Comparison of ENCODE assay signal across 8 cellular contexts in the genomic region with DNA sequence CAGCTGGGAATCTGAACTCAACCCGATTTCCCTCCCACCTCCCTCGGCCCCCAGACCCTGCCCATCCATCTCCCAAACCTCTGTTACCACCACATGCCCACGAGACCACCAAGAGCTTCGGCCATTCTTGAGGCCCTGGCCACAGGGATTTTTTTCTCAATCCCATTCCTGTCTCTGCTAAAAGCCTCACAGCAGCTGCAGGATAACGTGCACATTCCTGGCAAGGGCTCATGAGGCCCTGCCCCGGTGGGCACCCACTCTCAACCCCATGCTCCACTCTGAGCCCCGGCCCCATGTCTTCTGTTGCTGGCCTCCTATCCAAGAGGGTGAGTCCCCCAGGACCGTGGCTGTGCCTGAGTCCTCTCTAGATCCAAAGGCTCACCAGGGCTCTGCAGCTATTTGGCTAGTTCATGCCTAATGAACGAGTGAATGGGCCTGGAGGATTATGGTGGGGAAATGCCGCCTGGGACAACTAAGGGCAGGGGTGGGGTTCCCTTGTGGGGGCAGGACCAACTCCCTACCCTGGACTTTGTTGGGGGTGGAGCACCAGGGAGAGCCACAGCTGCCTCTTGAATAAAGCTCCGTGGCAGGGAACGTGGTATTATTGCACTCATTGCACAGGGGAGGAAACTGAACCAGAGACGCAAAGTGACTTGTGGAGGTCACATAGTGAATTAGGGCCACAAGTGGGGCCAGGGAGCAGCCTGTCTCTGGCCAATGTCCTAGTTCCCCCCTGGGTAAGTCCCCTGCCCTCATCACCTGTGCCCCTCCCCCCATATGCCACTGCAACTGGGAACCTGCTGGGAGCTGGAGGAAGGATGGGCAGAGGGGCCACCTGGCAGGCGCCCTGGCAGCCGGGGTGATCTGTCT.
A peak's percentile ranks its signal among the peaks of the same experiment; 100 is the strongest.
DNase-seq lines count a peak whose midpoint lies in the region; ATAC-seq and TF ChIP-seq lines count a peak whose summit lies in the region.

No MANE protein-coding gene starts in this region.

- TF ChIP-seq EP300 in transverse colon (IDR thresholded peaks at IDR 0.05; ENCODE audit: low read depth): no peak

- H3K27me3 ChIP-seq in lower lobe of right lung (ENCODE audit: low read depth) (no peaks in the 10 kb centered on the region), transverse colon (peaks cover 31% of the 10 kb centered on the region), foreskin keratinocyte (peaks cover 21% of the 10 kb centered on the region), testis (no peaks in the 10 kb centered on the region)

- peak; percentile 41 for DNase-seq in cardiac septum (ENCODE audit: low spot score)
- DNase-seq in Right ventricle myocardium superior: no peak
- DNase-seq in SK-N-MC (ENCODE audit: low read depth, low spot score): no peak
- no peak for DNase-seq in lower lobe of right lung
- no peak for DNase-seq in transverse colon
- no peak for DNase-seq in foreskin keratinocyte
- no peak for DNase-seq in SW480 (ENCODE audit: low spot score)
- DNase-seq in testis: no peak

- H3K9ac ChIP-seq in SK-N-MC (ENCODE audit: insufficient read length): no peak overlapping the region

- WGBS in transverse colon (ENCODE audit: low coverage in 1 of 2), 2 donors: 76 to 100% methylated on average over 1 to 15 of the region's 15 CpGs
- 79 to 83% methylated on average over 10 to 15 of the region's 15 CpGs for WGBS in testis, 2 donors

- H3K9me3 ChIP-seq in SK-N-MC (ENCODE audit: low read depth, low read length): no peaks in the 10 kb centered on the region
- H3K9me3 ChIP-seq in lower lobe of right lung: no peaks in the 10 kb centered on the region
- H3K9me3 ChIP-seq in transverse colon: no peaks in the 10 kb centered on the region
- no peaks in the 10 kb centered on the region for H3K9me3 ChIP-seq in testis

- no peak for TF ChIP-seq CTCF in lower lobe of right lung (IDR thresholded peaks at IDR 0.05)
- TF ChIP-seq CTCF in transverse colon (IDR thresholded peaks at IDR 0.05): no peak
- no peak for TF ChIP-seq CTCF in foreskin keratinocyte (conservative IDR thresholded peaks at IDR 0.05)
- TF ChIP-seq CTCF in testis (IDR thresholded peaks at IDR 0.05): no peak

- H3K4me1 ChIP-seq in lower lobe of right lung (peaks cover 77% of the 10 kb centered on the region), transverse colon (peaks cover 33 to 62% (median 48%) of the 10 kb centered on the region in 4 donors), foreskin keratinocyte (no peaks in the 10 kb centered on the region), testis (peaks cover 5% of the 10 kb centered on the region)

- ATAC-seq in Right ventricle myocardium superior (ENCODE audit: poor library complexity): no peak
- no peak for ATAC-seq in lower lobe of right lung
- ATAC-seq in foreskin keratinocyte: no peak

- intact Hi-C loops in cardiac septum (cut with DNase I) (no loop called here), Right ventricle myocardium superior (cut with DNase I) (no loop called here), lower lobe of right lung (cut with DNase I) (no loop called here), transverse colon (cut with DNase I; ENCODE audit: low total_unique reads) (no loop called here), testis (cut with DNase I; ENCODE audit: low total_unique reads) (no loop called here)

- in situ Hi-C loops in transverse colon (cut with MboI; ENCODE audit: low pct_ligation_motif_present in 1 of 4, low pct_unique_long_range_greater_than_20kb in 1 of 4, low sequenced_read_pairs in 3 of 4): no loop called here

- H3K36me3 ChIP-seq in SK-N-MC (ENCODE audit: insufficient read depth, low read length) (no peaks in the 10 kb centered on the region), lower lobe of right lung (peaks cover 4% of the 10 kb centered on the region), transverse colon (peaks cover 0 to under 1% (median 0%) of the 10 kb centered on the region in 4 donors), testis (ENCODE audit: low read depth, missing control alignments) (no peaks in the 10 kb centered on the region)

- TF ChIP-seq POLR2A in transverse colon (IDR thresholded peaks at IDR 0.05) (no peak), testis (IDR thresholded peaks at IDR 0.05) (no peak)

- peak overlapping the region; percentile 69 for H3K4me3 ChIP-seq in SK-N-MC
- no peak overlapping the region for H3K4me3 ChIP-seq in lower lobe of right lung
- H3K4me3 ChIP-seq in transverse colon: no peak overlapping the region
- H3K4me3 ChIP-seq in testis: no peak overlapping the region

- H3K27ac ChIP-seq in SK-N-MC: no peak overlapping the region
- peak overlapping the region; percentile 70 for H3K27ac ChIP-seq in lower lobe of right lung
- H3K27ac ChIP-seq in transverse colon: peak overlapping the region in 3 of 4 donors; percentile 48 to 54 (median 50)
- H3K27ac ChIP-seq in foreskin keratinocyte: no peak overlapping the region
- H3K27ac ChIP-seq in testis: no peak overlapping the region

Comparison
In these comparisons a context has a peak if more than half of its experiments do, and no peak if none do; other contexts are left out.
1. H3K27ac ChIP-seq: peak in lower lobe of right lung (single experiment) and transverse colon (3 of 4); none in SK-N-MC (single experiment), foreskin keratinocyte (single experiment) and testis (0 of 2).